ENCODE assay signal across 10 cellular contexts in genomic region chr7:100547872-100548271, GRCh38. TPM values are rescaled to one million over a fixed set of nuclear protein-coding genes. Genes with fewer than 3 reads are reported as not detected.
DNase-seq lines count a peak whose midpoint lies in the region; ATAC-seq, FAIRE-seq and TF ChIP-seq lines count a peak whose summit lies in the region.
"Had no signal": no experiment of that assay in that cellular context is flagged by ENCODE, and none has a peak within 500 bp of the region (broad histone marks: within the 10 kb centered on the region; RNA-seq: fewer than 3 reads in every experiment).

No MANE protein-coding gene starts in this region.

- TF ChIP-seq CTCF in Panc1 (IDR thresholded peaks at IDR 0.05) (no peak), H1 (IDR thresholded peaks at IDR 0.05; ENCODE audit: control extremely low read depth in 1 of 3, insufficient read depth in 1 of 3, low read depth in 1 of 3, low read length in 3 of 3) (no peak), progenitor cell of endocrine pancreas (IDR thresholded peaks at IDR 0.05; ENCODE audit: unreplicated experiment) (no peak)

- H3K4ac ChIP-seq in H1 (replicated peaks; ENCODE audit: insufficient read length, low read depth, low read length) = no peak overlapping the region

- H4K20me1 ChIP-seq in H1 (replicated peaks in 1 of 2; ENCODE audit: control insufficient read depth in 1 of 2, insufficient read depth in 2 of 2, low read length in 2 of 2) = no peaks in the 10 kb centered on the region

- H3K4me1 Mint-ChIP-seq in progenitor cell of endocrine pancreas (ENCODE audit: low read depth) = peaks cover 37% of the 10 kb centered on the region

- peaks cover 0 to 36% of the 10 kb centered on the region in 2 experiments; a peak in 3 of 4 replicates for H3K79me2 ChIP-seq in H1 (ENCODE audit: control insufficient read depth in 1 of 2, insufficient read depth in 2 of 2, low read length in 2 of 2)

- peaks cover 6% of the 10 kb centered on the region for H3K36me3 Mint-ChIP-seq in progenitor cell of endocrine pancreas (ENCODE audit: insufficient read depth)

- H3K27ac ChIP-seq in Panc1 (ENCODE audit: low read length) (peak overlapping the region; percentile 98), H1 (ENCODE audit: low read depth, low read length) (no peak overlapping the region)

- no peak for FAIRE-seq in H1 (lab: Jason Lieb, UNC)

- no peak overlapping the region for H2BK20ac ChIP-seq in H1 (ENCODE audit: low read length)

- no peak overlapping the region for H3K9ac ChIP-seq in H1 (replicated peaks in 1 of 4; ENCODE audit: extremely low read depth in 1 of 4, low read depth in 3 of 4, low read length in 3 of 4)

- no peaks in the 10 kb centered on the region for H3K36me3 ChIP-seq in Panc1 (ENCODE audit: control insufficient read depth, insufficient read depth, low read length)
- H3K36me3 ChIP-seq in H1 (ENCODE audit: control insufficient read depth in 2 of 4, insufficient read depth in 4 of 4, low read length in 3 of 4) = peaks cover 2 to 16% (median 4%) of the 10 kb centered on the region in 4 experiments; a peak in 5 of 8 replicates

- H3K27ac Mint-ChIP-seq in progenitor cell of endocrine pancreas = peak overlapping the region; percentile 25

- H3K14ac ChIP-seq in H1 (ENCODE audit: insufficient read length) = no peak overlapping the region

- no peak overlapping the region for H2AFZ ChIP-seq in H1 (ENCODE audit: low read length)

- intact Hi-C loops in Panc1 (cut with micrococcal nuclease; ENCODE audit: unreplicated experiment) = no loop called here

- no peak for TF ChIP-seq POLR2A in H1 (IDR thresholded peaks at IDR 0.05; ENCODE audit: control extremely low read depth in 1 of 2, low read depth in 2 of 2, low read length in 2 of 2)

- H3K4me3 Mint-ChIP-seq in progenitor cell of endocrine pancreas (ENCODE audit: low read depth) = no peak overlapping the region

- H2BK12ac ChIP-seq in H1 (ENCODE audit: low read depth, low read length) = no peak overlapping the region

- TF ChIP-seq EP300 in H1 (IDR thresholded peaks at IDR 0.05; ENCODE audit: borderline replicate concordance in 1 of 2, low read depth in 2 of 2, low read length in 2 of 2) = no peak

- CTCF ChIA-PET in Panc1 (lab: Charles Lee) = interaction anchor here (0.7 kb wide), 1 partner anchor 338 kb away, joined by 4 read pairs; no protein-coding TSS in a partner anchor
- CTCF ChIA-PET in H1 (lab: Charles Lee; ENCODE audit: partially characterized antibody) = interaction anchor here (0.8 to 26.5 kb wide), 6 partner anchors 9 to 78 kb away, joined by 3 to 341 read pairs (median 10); partner anchors contain the start of genes AGFG2 and NYAP1

- H3K9me3 Mint-ChIP-seq in progenitor cell of endocrine pancreas (ENCODE audit: low read depth) = no peaks in the 10 kb centered on the region

- no TSS peak for BruUV-seq in Panc1 (replicated peaks; lab: Mats Ljungman, UMichigan)

- ATAC-seq in Panc1 = no peak

- H3K56ac ChIP-seq in H1 (replicated peaks; ENCODE audit: insufficient read length, low read depth, low read length) = no peak overlapping the region

- H3K23ac ChIP-seq in H1 (ENCODE audit: insufficient read length) = no peak overlapping the region

- no peak overlapping the region for H4K91ac ChIP-seq in H1 (replicated peaks; ENCODE audit: insufficient read length, low read length)

- in situ Hi-C loops in G401 (cut with HindIII; ENCODE audit: low sequenced_read_pairs) (no loop called here), Panc1 (cut with HindIII; ENCODE audit: low pct_unique_long_range_greater_than_20kb, low sequenced_read_pairs) (no loop called here)

- WGBS in H1 (ENCODE audit: extremely low coverage in 1 of 2, insufficient coverage in 1 of 2, insufficient read length in 1 of 2, insufficient replicate concordance in 2 of 2, low coverage in 1 of 2, low lambda C conversion rate in 2 of 2, missing lambda C conversion rate in 1 of 2), 2 experiments = 86% methylated on average over 2 of the region's 2 CpGs; no CpG with 5 or more reads in 1 of the 2 experiments

- no peak overlapping the region for H2AK5ac ChIP-seq in H1 (ENCODE audit: low read depth, low read length)

- peak; percentile 32 for DNase-seq in G401 (ENCODE audit: low spot score)
- DNase-seq in Panc1 (ENCODE audit: low read depth, low spot score) = no peak
- DNase-seq in H1 (ENCODE audit: low read depth in 1 of 2, low spot score in 2 of 2) = no peak
- DNase-seq in progenitor cell of endocrine pancreas (ENCODE audit: low spot score, unreplicated experiment) = no peak
- no peak for DNase-seq in hippocampal formation (lab: John Stamatoyannopoulos, UW)
- no peak for DNase-seq in NCI-H1694 treated with DMSO at 0.1 percent for 48 hours (lab: John Stamatoyannopoulos, UW)
- no peak for DNase-seq in NCI-H345 treated with DMSO at 0.1 percent for 48 hours (lab: John Stamatoyannopoulos, UW; ENCODE audit: unreplicated experiment)
- DNase-seq in middle frontal gyrus (ENCODE audit: extremely low spot score, low spot score) = no peak
- DNase-seq: NCI-H1436 treated with DMSO at 0.1 percent for 48 hours, nucleus accumbens had no signal

- no peak overlapping the region for H2BK15ac ChIP-seq in H1 (ENCODE audit: low read length)

- H3K79me1 ChIP-seq in H1 (ENCODE audit: low read depth, low read length) = peaks cover 2% of the 10 kb centered on the region; the same call in 1 of the 2 replicates

- H3K23me2 ChIP-seq in H1 (ENCODE audit: low read depth, low read length) = no peaks in the 10 kb centered on the region

- no peaks in the 10 kb centered on the region for H3K9me3 ChIP-seq in Panc1 (ENCODE audit: control insufficient read depth, insufficient read depth, low read depth, low read length)
- H3K9me3 ChIP-seq in H1 (ENCODE audit: insufficient read depth in 2 of 2, low read depth in 1 of 2, low read length in 1 of 2) = no peaks in the 10 kb centered on the region

- no peak overlapping the region for H3K4me2 ChIP-seq in H1 (ENCODE audit: insufficient read depth in 1 of 2, low read depth in 2 of 2, low read length in 2 of 2)

- H3K4me1 ChIP-seq in Panc1 (ENCODE audit: control insufficient read depth, insufficient read depth, low read length) (peaks cover 49% of the 10 kb centered on the region), H1 (replicated peaks in 1 of 4; ENCODE audit: control insufficient read depth in 3 of 4, insufficient read depth in 4 of 4, low read length in 3 of 4) (peaks cover 5 to 34% (median 20%) of the 10 kb centered on the region in 4 experiments; a peak in 6 of 7 replicates)

- H3K18ac ChIP-seq in H1 (ENCODE audit: extremely low read depth, low read length) = no peak overlapping the region

- no peak overlapping the region for H2BK120ac ChIP-seq in H1 (replicated peaks; ENCODE audit: low read depth, low read length)

- H3K4me3 ChIP-seq in Panc1 (ENCODE audit: low read depth in 2 of 2, low read length in 2 of 2) (no peak overlapping the region), H1 (ENCODE audit: extremely low read depth in 1 of 4, insufficient read depth in 2 of 4, low read depth in 3 of 4, low read length in 4 of 4) (no peak overlapping the region)

- H2BK5ac ChIP-seq in H1 (ENCODE audit: low read depth, low read length) = no peak overlapping the region

- POLR2A ChIA-PET in Panc1 (lab: Charles Lee) (no interaction called here), H1 (lab: Charles Lee; ENCODE audit: partially characterized antibody) (interaction anchor here (1.2 to 2.7 kb wide), 3 partner anchors 12 to 69 kb away, joined by 3 to 10 read pairs (median 4); partner anchors contain the start of gene TSC22D4)

- TF ChIP-seq RAD21 in H1 (IDR thresholded peaks at IDR 0.05 in 1 of 2, conservative IDR thresholded peaks at IDR 0.05 in 1 of 2; ENCODE audit: low read depth in 2 of 2, low read length in 2 of 2) = no peak

- H3K27me3 ChIP-seq in Panc1 (ENCODE audit: control insufficient read depth, insufficient read depth, low read length) (no peaks in the 10 kb centered on the region), H1 (replicated peaks in 1 of 4; ENCODE audit: control insufficient read depth in 3 of 4, extremely low read depth in 1 of 4, insufficient read depth in 3 of 4, low read length in 3 of 4) (no peaks in the 10 kb centered on the region)

- H4K5ac ChIP-seq in H1 (ENCODE audit: insufficient read length, low read depth, low read length) = no peak overlapping the region

- H4K8ac ChIP-seq in H1 (ENCODE audit: extremely low read depth, insufficient read depth, low read length) = no peak overlapping the region

- H3K27me3 Mint-ChIP-seq in progenitor cell of endocrine pancreas = no peaks in the 10 kb centered on the region

RNA-seq across cellular contexts. Expression of gene AGFG2, which starts 8.9 kb away (rescaled TPM):
- 42.3 and 47.0 TPM in 2 replicates for total RNA-seq in G401 (2014; rRNA removed; shearing (Covaris generic))
- total RNA-seq in Panc1 (2021; ENCODE audit: unreplicated experiment) = 42.5 TPM
- 20.1 TPM for polyA plus RNA-seq in Panc1 (2012; ENCODE audit: insufficient read length)
- total RNA-seq in H1 (2021; fragmentation: NEBNext Ultra II Directional; extraction: Animal tissue kit (Norgen Biotek cat#: 25700)) = 7.6 TPM in 2 replicates
- 11.2 and 15.9 TPM in 2 replicates for polyA plus RNA-seq in H1 (2011; rRNA removed)
- polyA plus RNA-seq in H1 (2011; cell fraction: cytosol; rRNA removed) = 8.7 TPM
- polyA plus RNA-seq in H1 (2011; cell fraction: nucleus; rRNA removed) = 18.2 TPM
- 5.8 to 9.2 TPM (median 6.5 TPM) in 4 replicates for polyA plus RNA-seq in H1 (2012, experiment 1 of 2)
- 4.1 TPM for polyA plus RNA-seq in H1 (2012, experiment 2 of 2)
- 2.6 TPM for polyA plus RNA-seq in H1 (2013, experiment 1 of 2)
- 3.0 TPM for polyA plus RNA-seq in H1 (2013, experiment 2 of 2)
- 7.0 and 7.5 TPM in 2 replicates for polyA minus RNA-seq in H1 (2011; rRNA and poly(A)+ RNA removed)
- 12.4 TPM for polyA minus RNA-seq in H1 (2011; cell fraction: cytosol; rRNA and poly(A)+ RNA removed)
- polyA minus RNA-seq in H1 (2011; cell fraction: nucleus; rRNA and poly(A)+ RNA removed) = 13.5 TPM
- total RNA-seq in progenitor cell of endocrine pancreas = 9.8 and 10.3 TPM in 2 replicates

RNA-seq across cellular contexts. Expression of gene SAP25, which starts 25.8 kb away (rescaled TPM):
- total RNA-seq in G401 (2014; rRNA removed; shearing (Covaris generic)) = not detected in 2 replicates
- 3.0 TPM for total RNA-seq in Panc1 (2021; ENCODE audit: unreplicated experiment)
- polyA plus RNA-seq in Panc1 (2012; ENCODE audit: insufficient read length) = not detected
- total RNA-seq in H1 (2021; fragmentation: NEBNext Ultra II Directional; extraction: Animal tissue kit (Norgen Biotek cat#: 25700)) = 5.4 and 5.8 TPM in 2 replicates
- 3.6 and 8.2 TPM in 2 replicates for polyA plus RNA-seq in H1 (2011; rRNA removed)
- 2.3 TPM for polyA plus RNA-seq in H1 (2011; cell fraction: cytosol; rRNA removed)
- 33.0 TPM for polyA plus RNA-seq in H1 (2011; cell fraction: nucleus; rRNA removed)
- polyA plus RNA-seq in H1 (2012, experiment 1 of 2) = 4.8 to 6.4 TPM (median 5.3 TPM) in 4 replicates
- polyA plus RNA-seq in H1 (2012, experiment 2 of 2) = 4.1 TPM
- 5.7 TPM for polyA plus RNA-seq in H1 (2013, experiment 1 of 2)
- 4.9 TPM for polyA plus RNA-seq in H1 (2013, experiment 2 of 2)
- polyA minus RNA-seq in H1 (2011; rRNA and poly(A)+ RNA removed) = not detected in 2 replicates
- polyA minus RNA-seq in H1 (2011; cell fraction: cytosol; rRNA and poly(A)+ RNA removed) = not detected
- 3.1 TPM for polyA minus RNA-seq in H1 (2011; cell fraction: nucleus; rRNA and poly(A)+ RNA removed)
- total RNA-seq in progenitor cell of endocrine pancreas = 7.7 and 8.1 TPM in 2 replicates

RNA-seq across cellular contexts. Expression of gene LRCH4, which starts 38.1 kb away (rescaled TPM):
- total RNA-seq in G401 (2014; rRNA removed; shearing (Covaris generic)) = 6.5 and 12.1 TPM in 2 replicates
- total RNA-seq in Panc1 (2021; ENCODE audit: unreplicated experiment) (66.4 TPM), progenitor cell of endocrine pancreas (76.6 and 82.7 TPM in 2 replicates)
- polyA plus RNA-seq in Panc1 (2012; ENCODE audit: insufficient read length) = 51.5 TPM
- total RNA-seq in H1 (2021; fragmentation: NEBNext Ultra II Directional; extraction: Animal tissue kit (Norgen Biotek cat#: 25700)) = 34.5 and 36.6 TPM in 2 replicates
- polyA plus RNA-seq in H1 (2011; rRNA removed) = 15.5 and 36.5 TPM in 2 replicates
- polyA plus RNA-seq in H1 (2011; cell fraction: cytosol; rRNA removed) = 14.3 TPM
- polyA plus RNA-seq in H1 (2011; cell fraction: nucleus; rRNA removed) = 126 TPM
- 16.5 to 30.3 TPM (median 28.4 TPM) in 4 replicates for polyA plus RNA-seq in H1 (2012, experiment 1 of 2)
- polyA plus RNA-seq in H1 (2012, experiment 2 of 2) = 20.6 TPM
- 30.9 TPM for polyA plus RNA-seq in H1 (2013, experiment 1 of 2)
- 27.8 TPM for polyA plus RNA-seq in H1 (2013, experiment 2 of 2)
- polyA minus RNA-seq in H1 (2011; rRNA and poly(A)+ RNA removed) = 10.6 and 13.2 TPM in 2 replicates
- 26.1 TPM for polyA minus RNA-seq in H1 (2011; cell fraction: cytosol; rRNA and poly(A)+ RNA removed)
- 45.6 TPM for polyA minus RNA-seq in H1 (2011; cell fraction: nucleus; rRNA and poly(A)+ RNA removed)

RNA-seq across cellular contexts. Expression of gene FBXO24, which starts 38.3 kb away (rescaled TPM):
- 0.78 TPM in 1 of 2 replicates, not detected in the other for total RNA-seq in G401 (2014; rRNA removed; shearing (Covaris generic))
- total RNA-seq in Panc1 (2021; ENCODE audit: unreplicated experiment) (0.59 TPM), progenitor cell of endocrine pancreas (0.41 and 1.2 TPM in 2 replicates)
- polyA plus RNA-seq in Panc1 (2012; ENCODE audit: insufficient read length) = 1.2 TPM
- 0.35 and 0.59 TPM in 2 replicates for total RNA-seq in H1 (2021; fragmentation: NEBNext Ultra II Directional; extraction: Animal tissue kit (Norgen Biotek cat#: 25700))
- polyA plus RNA-seq in H1 (2011; rRNA removed) = 0.57 and 0.83 TPM in 2 replicates
- 0.57 TPM for polyA plus RNA-seq in H1 (2011; cell fraction: cytosol; rRNA removed)
- 1.4 TPM for polyA plus RNA-seq in H1 (2011; cell fraction: nucleus; rRNA removed)
- polyA plus RNA-seq in H1 (2012, experiment 1 of 2) = 0.80 to 1.5 TPM (median 1.1 TPM) in 4 replicates
- polyA plus RNA-seq in H1 (2012, experiment 2 of 2) = 0.17 TPM
- 0.39 TPM for polyA plus RNA-seq in H1 (2013, experiment 1 of 2)
- 0.28 TPM for polyA plus RNA-seq in H1 (2013, experiment 2 of 2)
- polyA minus RNA-seq in H1 (2011; rRNA and poly(A)+ RNA removed) = 0.66 and 0.95 TPM in 2 replicates
- polyA minus RNA-seq in H1 (2011; cell fraction: cytosol; rRNA and poly(A)+ RNA removed) = not detected
- polyA minus RNA-seq in H1 (2011; cell fraction: nucleus; rRNA and poly(A)+ RNA removed) = 0.30 TPM

RNA-seq across cellular contexts. Expression of gene PCOLCE, which starts 54.3 kb away (rescaled TPM):
- total RNA-seq in G401 (2014; rRNA removed; shearing (Covaris generic)) = 72.9 and 82.8 TPM in 2 replicates
- total RNA-seq in Panc1 (2021; ENCODE audit: unreplicated experiment) (13.8 TPM), progenitor cell of endocrine pancreas (16.1 and 20.3 TPM in 2 replicates)
- 28.9 TPM for polyA plus RNA-seq in Panc1 (2012; ENCODE audit: insufficient read length)
- 69.2 and 70.6 TPM in 2 replicates for total RNA-seq in H1 (2021; fragmentation: NEBNext Ultra II Directional; extraction: Animal tissue kit (Norgen Biotek cat#: 25700))
- 21.5 and 46.6 TPM in 2 replicates for polyA plus RNA-seq in H1 (2011; rRNA removed)
- polyA plus RNA-seq in H1 (2011; cell fraction: cytosol; rRNA removed) = 26.8 TPM
- 126 TPM for polyA plus RNA-seq in H1 (2011; cell fraction: nucleus; rRNA removed)
- polyA plus RNA-seq in H1 (2012, experiment 1 of 2) = 80.3 to 96.2 TPM (median 87.0 TPM) in 4 replicates
- 81.2 TPM for polyA plus RNA-seq in H1 (2012, experiment 2 of 2)
- polyA plus RNA-seq in H1 (2013, experiment 1 of 2) = 132 TPM
- 122 TPM for polyA plus RNA-seq in H1 (2013, experiment 2 of 2)
- polyA minus RNA-seq in H1 (2011; rRNA and poly(A)+ RNA removed) = 7.8 and 13.1 TPM in 2 replicates
- 27.5 TPM for polyA minus RNA-seq in H1 (2011; cell fraction: cytosol; rRNA and poly(A)+ RNA removed)
- polyA minus RNA-seq in H1 (2011; cell fraction: nucleus; rRNA and poly(A)+ RNA removed) = 29.2 TPM
